Comparison of ENCODE assay signal across 25 cellular contexts in the genomic region with DNA sequence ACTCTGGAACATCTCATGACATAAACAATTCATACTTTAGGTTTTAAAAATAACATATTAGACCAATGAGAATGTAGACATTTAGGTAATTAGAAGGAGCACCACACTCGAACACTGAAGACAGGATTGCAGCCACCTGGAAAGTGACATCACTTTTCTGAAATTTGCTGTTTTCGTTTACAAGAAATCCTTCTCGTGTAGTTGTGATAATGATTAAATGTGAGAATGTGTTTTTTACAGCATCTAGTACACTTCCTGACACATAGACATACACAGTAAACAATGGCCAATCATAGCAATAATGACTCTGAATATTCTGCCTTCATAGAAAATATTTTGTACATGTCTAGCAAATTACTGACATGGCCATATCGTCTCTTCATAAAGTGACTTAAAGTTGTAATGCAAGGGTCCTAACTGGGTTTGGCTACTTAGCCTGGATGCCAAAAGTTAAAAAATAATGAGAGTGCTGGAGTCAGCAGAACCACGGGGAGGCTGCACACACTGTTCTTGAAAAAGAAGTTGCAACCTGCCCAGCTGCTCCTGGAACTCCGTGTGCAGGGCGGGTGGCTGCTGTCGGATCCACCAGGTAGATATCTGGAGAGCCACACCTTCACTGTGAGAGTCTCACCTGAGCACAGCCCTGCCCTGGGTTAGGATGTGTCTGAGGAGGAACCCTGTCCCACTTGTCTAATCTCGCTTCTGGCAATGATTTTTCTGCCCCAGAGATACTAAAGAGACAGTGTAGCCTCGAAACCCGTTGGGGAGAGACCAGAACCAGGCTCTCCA.
A peak's percentile ranks its signal among the peaks of the same experiment; 100 is the strongest.
DNase-seq lines count a peak whose midpoint lies in the region; ATAC-seq and TF ChIP-seq lines count a peak whose summit lies in the region.
"Had no signal": no experiment of that assay in that cellular context is flagged by ENCODE, and none has a peak within 500 bp of the region (broad histone marks: within the 10 kb centered on the region; RNA-seq: fewer than 3 reads in every experiment).

No MANE protein-coding gene starts in this region.

- peaks cover 15% of the 10 kb centered on the region for H3K4me1 Mint-ChIP-seq in HFFc6 (ENCODE audit: low read depth)
- H3K4me1 Mint-ChIP-seq: CD4-positive, alpha-beta memory T cell; naive thymus-derived CD4-positive, alpha-beta T cell had no signal

- H3K27ac Mint-ChIP-seq in HFFc6, result no peak overlapping the region
- H3K27ac Mint-ChIP-seq: CD4-positive, alpha-beta memory T cell; naive thymus-derived CD4-positive, alpha-beta T cell; WTC11 had no signal

- H3K9me3 Mint-ChIP-seq in HFFc6, result peaks cover 12% of the 10 kb centered on the region; the same call in 1 of the 2 replicates

- H3K4me3 Mint-ChIP-seq in HFFc6, result no peak overlapping the region
- H3K4me3 Mint-ChIP-seq: activated T-cell treated with anti-CD3 and anti-CD28 coated beads, Interleukin-2, amount 50 U/mL, for 72 hours; CD4-positive, alpha-beta memory T cell; naive thymus-derived CD4-positive, alpha-beta T cell; WTC11 had no signal

- ATAC-seq in GM19463 (IDR thresholded peaks at IDR 0.05; ENCODE audit: unreplicated experiment) (peak; percentile 42), HG03432 (IDR thresholded peaks at IDR 0.05; ENCODE audit: unreplicated experiment) (peak; percentile 55), GM21381 (IDR thresholded peaks at IDR 0.05; ENCODE audit: unreplicated experiment) (no peak)
- ATAC-seq: activated T-cell treated with anti-CD3 and anti-CD28 coated beads, Interleukin-2, amount 50 U/mL, for 72 hours; body of pancreas; left ventricle myocardium superior; naive thymus-derived CD4-positive, alpha-beta T cell; stimulated activated naive CD8-positive, alpha-beta T cell treated with anti-CD3 and anti-CD28 coated beads, Interleukin-15, Interleukin-2, amounts not matched to agents 100 U/mL and 50 U/mL, for 24 hours; WTC11 had no signal

- peaks cover 1% of the 10 kb centered on the region; the same call in 1 of the 2 replicates for H3K27me3 Mint-ChIP-seq in HFFc6 (ENCODE audit: insufficient read depth)

- CTCF ChIA-PET in GM10248 (lab: Yijun Ruan, JAX), result interaction anchor here (1.1 to 1.2 kb wide), 2 partner anchors 11 to 79 kb away, joined by 4 read pairs; no protein-coding TSS in a partner anchor

- TF ChIP-seq CTCF in GM10248 (IDR thresholded peaks at IDR 0.05; ENCODE audit: control extremely low read depth, extremely low read depth, low read depth, missing control alignments), result no peak
- no peak for TF ChIP-seq CTCF in choroid plexus epithelial cell (conservative IDR thresholded peaks at IDR 0.05; ENCODE audit: low read depth, low read length)
- no peak for TF ChIP-seq CTCF in HFFc6 (IDR thresholded peaks at IDR 0.05)

- H3K4me3 ChIP-seq in choroid plexus epithelial cell (ENCODE audit: low read depth, low read length), result no peak overlapping the region
- H3K4me3 ChIP-seq: body of pancreas, testis, uterus had no signal

- POLR2A ChIA-PET in GM10248 (lab: Yijun Ruan, JAX), result no interaction called here

- 0 out of 2 replicates have a peak, but pooled peaks cover 4% of the 10 kb centered on the region for H3K36me3 Mint-ChIP-seq in HFFc6 (ENCODE audit: low read depth)
- H3K36me3 Mint-ChIP-seq: CD4-positive, alpha-beta memory T cell; naive thymus-derived CD4-positive, alpha-beta T cell had no signal

- DNase-seq in GM10248 (ENCODE audit: extremely low spot score) (peak; percentile 35), choroid plexus epithelial cell (ENCODE audit: low read depth) (peak; percentile 3), amniotic stem cell (lab: John Stamatoyannopoulos, UW) (no peak), HFFc6 (no peak), mucosa of gallbladder (ENCODE audit: low spot score) (no peak)
- DNase-seq: activated naive CD4-positive, alpha-beta T cell treated with Interleukin-2 at 50 U/mL for 16 hours; activated T-cell treated with anti-CD3 and anti-CD28 coated beads, Interleukin-2, amount 50 U/mL, for 72 hours; body of pancreas; CD4-positive, alpha-beta memory T cell; EL; islet precursor cell; left ventricle myocardium superior; naive thymus-derived CD4-positive, alpha-beta T cell; NCI-H1436; NCI-H2107; NCI-H774; occipital lobe; SIG-M5; stimulated activated naive CD8-positive, alpha-beta T cell treated with anti-CD3 and anti-CD28 coated beads, Interleukin-15, Interleukin-2, amounts not matched to agents 100 U/mL and 50 U/mL, for 24 hours; testis; uterus had no signal

Comparison
In these comparisons a context has a peak if more than half of its experiments do, and no peak if none do; other contexts are left out.
1. DNase-seq: peak in GM10248 (single experiment) and choroid plexus epithelial cell (single experiment); none in amniotic stem cell (single experiment), HFFc6 (single experiment) and mucosa of gallbladder (single experiment).